In the genomic region with DNA sequence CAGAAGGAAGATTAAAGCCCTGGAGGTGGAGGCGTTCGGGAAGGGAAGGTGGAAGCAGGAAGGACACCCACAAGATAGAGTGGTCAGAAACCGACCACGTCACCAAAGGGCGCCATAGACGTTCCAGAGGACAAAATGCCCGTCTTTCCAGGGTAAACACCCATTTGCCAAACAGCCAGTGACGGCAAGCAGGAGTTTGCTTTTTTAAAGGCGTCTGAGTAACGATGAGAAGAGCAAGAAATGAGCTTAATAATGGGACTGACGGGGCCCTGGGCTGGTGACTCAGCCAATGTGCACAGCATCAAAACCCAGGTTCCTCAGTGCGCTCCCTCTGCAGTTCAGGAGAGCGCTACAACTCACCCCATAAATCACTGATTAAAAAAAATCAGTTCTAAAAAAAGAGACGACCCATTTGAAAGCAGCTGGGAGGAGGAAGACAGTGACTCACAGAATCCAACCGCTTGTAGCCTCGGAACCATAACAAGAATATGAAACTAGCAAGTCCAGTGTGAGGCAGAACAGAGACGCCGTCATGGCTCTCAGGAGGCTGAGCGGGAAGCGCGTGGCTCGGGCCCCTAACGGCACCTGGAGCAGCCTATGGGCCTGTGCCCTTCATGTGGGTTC, we compare ENCODE assay signal across 14 cellular contexts. TPM values are rescaled to one million over a fixed set of nuclear protein-coding genes. Genes with fewer than 3 reads are reported as not detected.
DNase-seq lines count a peak whose midpoint lies in the region; ATAC-seq and TF ChIP-seq lines count a peak whose summit lies in the region.
"Had no signal": no experiment of that assay in that cellular context is flagged by ENCODE, and none has a peak within 500 bp of the region (broad histone marks: within the 10 kb centered on the region; RNA-seq: fewer than 3 reads in every experiment).

No MANE protein-coding gene starts in this region.

- no peak overlapping the region for H3K27ac Mint-ChIP-seq in stimulated activated memory B cell treated with anti-CD40 and anti-IgM and Interleukin-4, amounts not matched to agents 10 μg/mL and 1 μg/mL and 100 μg/mL, for 72 hours
- H3K27ac Mint-ChIP-seq: activated B cell treated with CpG ODN at 0.5 μM for 24 hours; dendritic cell treated with granulocyte-macrophage colony-stimulating factor and Interleukin-4, amounts not matched to agents 40 ng/mL and 50 ng/mL, for 4 days; naive thymus-derived CD4-positive, alpha-beta T cell; stimulated activated naive CD8-positive, alpha-beta T cell treated with anti-CD3 and anti-CD28 coated beads, Interleukin-15, Interleukin-2, amounts not matched to agents 100 ng/mL and 50 ng/mL, for 24 hours had no signal

- WGBS in psoas muscle, 3 donors = 34 to 55% (median 36%) methylated on average over 23 of the region's 23 CpGs

- H3K27ac ChIP-seq in BLaER1 = no peak overlapping the region
- peak overlapping the region; percentile 80 for H3K27ac ChIP-seq in psoas muscle

- no peaks in the 10 kb centered on the region for H3K4me1 Mint-ChIP-seq in stimulated activated memory B cell treated with anti-CD40 and anti-IgM and Interleukin-4, amounts not matched to agents 10 μg/mL and 1 μg/mL and 100 μg/mL, for 72 hours

- intact Hi-C loops in psoas muscle (cut with DNase I) = loop anchor here (5.0 kb wide), 3 partner anchors 56 to 171 kb away; no protein-coding TSS in a partner anchor

- H3K27me3 ChIP-seq in BLaER1 = no peaks in the 10 kb centered on the region
- no peaks in the 10 kb centered on the region for H3K27me3 ChIP-seq in psoas muscle (ENCODE audit: insufficient read depth in 3 of 3, low read length in 2 of 3)

- peaks cover 94% of the 10 kb centered on the region for H4K20me1 ChIP-seq in BLaER1

- H3K4me3 Mint-ChIP-seq in stimulated activated memory B cell treated with anti-CD40 and anti-IgM and Interleukin-4, amounts not matched to agents 10 μg/mL and 1 μg/mL and 100 μg/mL, for 72 hours = no peak overlapping the region
- H3K4me3 Mint-ChIP-seq: activated B cell treated with CpG ODN at 0.5 μM for 24 hours; dendritic cell treated with granulocyte-macrophage colony-stimulating factor and Interleukin-4, amounts not matched to agents 40 ng/mL and 50 ng/mL, for 4 days; naive thymus-derived CD4-positive, alpha-beta T cell; stimulated activated naive CD8-positive, alpha-beta T cell treated with anti-CD3 and anti-CD28 coated beads, Interleukin-15, Interleukin-2, amounts not matched to agents 100 ng/mL and 50 ng/mL, for 24 hours had no signal

- H3K36me3 ChIP-seq in BLaER1 (0 out of 2 replicates have a peak, but pooled peaks cover 4% of the 10 kb centered on the region), psoas muscle (ENCODE audit: insufficient read depth in 1 of 2, low read depth in 1 of 2) (no peaks in the 10 kb centered on the region)

- H3K4me3 ChIP-seq in BLaER1 (no peak overlapping the region), psoas muscle (peak overlapping the region; percentile 43)

- peak overlapping the region; percentile 79 for H3K4me2 ChIP-seq in BLaER1

- no peak for TF ChIP-seq CTCF in psoas muscle (IDR thresholded peaks at IDR 0.05)

- H3K9me3 ChIP-seq in BLaER1 (no peaks in the 10 kb centered on the region), psoas muscle (no peaks in the 10 kb centered on the region)

- no peaks in the 10 kb centered on the region for H3K36me3 Mint-ChIP-seq in stimulated activated memory B cell treated with anti-CD40 and anti-IgM and Interleukin-4, amounts not matched to agents 10 μg/mL and 1 μg/mL and 100 μg/mL, for 72 hours
- H3K36me3 Mint-ChIP-seq: naive thymus-derived CD4-positive, alpha-beta T cell had no signal

- peaks cover 9% of the 10 kb centered on the region for H3K9me3 Mint-ChIP-seq in stimulated activated memory B cell treated with anti-CD40 and anti-IgM and Interleukin-4, amounts not matched to agents 10 μg/mL and 1 μg/mL and 100 μg/mL, for 72 hours
- H3K9me3 Mint-ChIP-seq: activated B cell treated with CpG ODN at 0.5 μM for 24 hours; dendritic cell treated with granulocyte-macrophage colony-stimulating factor and Interleukin-4, amounts not matched to agents 40 ng/mL and 50 ng/mL, for 4 days; stimulated activated naive CD8-positive, alpha-beta T cell treated with anti-CD3 and anti-CD28 coated beads, Interleukin-15, Interleukin-2, amounts not matched to agents 100 ng/mL and 50 ng/mL, for 24 hours had no signal

- no peak overlapping the region; the same call in 1 of the 2 replicates for H3K9ac ChIP-seq in BLaER1

- DNase-seq in RKO (ENCODE audit: low spot score) (peak; percentile 100), fibroblast of gingiva (ENCODE audit: low read depth) (peak; percentile 86), psoas muscle (peak; percentile 47 to 78)
- no peak for DNase-seq in stimulated activated CD8-positive, alpha-beta memory T cell treated with anti-CD3 and anti-CD28 coated beads, Interleukin-4, amount 100 ng/mL, for 48 hours
- DNase-seq: activated B cell treated with CpG ODN at 0.5 μM for 24 hours; DND-41; naive thymus-derived CD4-positive, alpha-beta T cell; NCI-H187 treated with DMSO at 0.1 percent for 48 hours had no signal

- ATAC-seq in psoas muscle (peak; percentile 75 to 83 (median 80)), GM21825 (IDR thresholded peaks at IDR 0.05; ENCODE audit: unreplicated experiment) (no peak), HG02678 (IDR thresholded peaks at IDR 0.05; ENCODE audit: unreplicated experiment) (no peak)
- ATAC-seq in stimulated activated memory B cell treated with anti-CD40 and anti-IgM and Interleukin-4, amounts not matched to agents 10 μg/mL and 1 μg/mL and 100 μg/mL, for 72 hours = no peak
- ATAC-seq: naive thymus-derived CD4-positive, alpha-beta T cell had no signal

- H3K4me1 ChIP-seq in BLaER1 (peaks cover 78% of the 10 kb centered on the region), psoas muscle (peaks cover 43% of the 10 kb centered on the region)

- peaks cover 58% of the 10 kb centered on the region for H3K27me3 Mint-ChIP-seq in stimulated activated memory B cell treated with anti-CD40 and anti-IgM and Interleukin-4, amounts not matched to agents 10 μg/mL and 1 μg/mL and 100 μg/mL, for 72 hours

RNA-seq across cellular contexts. Expression of gene DIP2C, which starts 5.9 kb away (rescaled TPM):
- total RNA-seq in psoas muscle = 10 to 100 TPM; 25.0 to 32.0 (median 30.4) TPM
- polyA plus RNA-seq in psoas muscle = 10 to 100 TPM in 2 of 3 donors, 1 to 10 TPM in 1; 7.7 to 17.1 (median 10.3) TPM

Comparison
In these comparisons a context has a peak if more than half of its experiments do, and no peak if none do; other contexts are left out.
1. ATAC-seq: peak in psoas muscle (4 of 4); none in stimulated activated memory B cell treated with anti-CD40 and anti-IgM and Interleukin-4, amounts not matched to agents 10 μg/mL and 1 μg/mL and 100 μg/mL, for 72 hours (single experiment), GM21825 (single experiment) and HG02678 (single experiment).